In genomic region chr13:79282508-79282907, GRCh38 we compare ENCODE assay signal across 22 cellular contexts.
"Had no signal": no experiment of that assay in that cellular context is flagged by ENCODE, and none has a peak within 500 bp of the region (broad histone marks: within the 10 kb centered on the region; RNA-seq: fewer than 3 reads in every experiment).

No MANE protein-coding gene starts in this region.

- H3K4me2 ChIP-seq: smooth muscle cell had no signal

- FAIRE-seq: endothelial cell of umbilical vein, pancreas had no signal

- H3K27me3 ChIP-seq: pancreas, testis, tibial nerve, upper lobe of right lung had no signal

- H3K4me3 ChIP-seq: coronary artery, left ventricle myocardium inferior, lung, pancreas, smooth muscle cell, testis, tibial nerve, upper lobe of right lung had no signal

- H3K4me3 Mint-ChIP-seq: endodermal cell; natural killer cell treated with Interleukin-12 subunit alpha and Interleukin-12 subunit beta and Interleukin-15 and Interleukin-18, amount 100 ng/mL, for 72 hours; stimulated activated naive CD8-positive, alpha-beta T cell treated with anti-CD3 and anti-CD28 coated beads, Interleukin-15, Interleukin-2, amounts not matched to agents 100 ng/mL and 50 ng/mL, for 24 hours had no signal

- H3K27ac Mint-ChIP-seq: endodermal cell; natural killer cell treated with Interleukin-12 subunit alpha and Interleukin-12 subunit beta and Interleukin-15 and Interleukin-18, amount 100 ng/mL, for 72 hours; progenitor cell of endocrine pancreas; stimulated activated naive CD8-positive, alpha-beta T cell treated with anti-CD3 and anti-CD28 coated beads, Interleukin-15, Interleukin-2, amounts not matched to agents 100 ng/mL and 50 ng/mL, for 24 hours had no signal

- H3K36me3 Mint-ChIP-seq: natural killer cell treated with Interleukin-12 subunit alpha and Interleukin-12 subunit beta and Interleukin-15 and Interleukin-18, amount 100 ng/mL, for 72 hours had no signal

- DNase-seq: effector CD4-positive, alpha-beta T cell; endodermal cell; erythroblast; kidney glomerular epithelial cell; left ventricle myocardium inferior; mesenchymal stem cell; midbrain; occipital lobe; pancreas; right cardiac atrium; stimulated activated CD4-positive, alpha-beta T cell treated with anti-CD3 and anti-CD28 coated beads, Interleukin-2, amount 100 ng/mL, for 48 hours; testis; upper lobe of right lung had no signal

- H3K27ac ChIP-seq: coronary artery, foreskin keratinocyte, left ventricle myocardium inferior, pancreas, testis, tibial nerve had no signal

- ATAC-seq: foreskin keratinocyte, pancreas, right cardiac atrium had no signal

- H3K9me3 ChIP-seq: left ventricle myocardium inferior, pancreas, testis, tibial nerve, upper lobe of right lung had no signal

- H3K27me3 Mint-ChIP-seq: stimulated activated naive CD8-positive, alpha-beta T cell treated with anti-CD3 and anti-CD28 coated beads, Interleukin-15, Interleukin-2, amounts not matched to agents 100 ng/mL and 50 ng/mL, for 24 hours had no signal

- H3K36me3 ChIP-seq: left ventricle myocardium inferior, pancreas, tibial nerve, upper lobe of right lung had no signal

- H3K9me3 Mint-ChIP-seq: endodermal cell; natural killer cell treated with Interleukin-12 subunit alpha and Interleukin-12 subunit beta and Interleukin-15 and Interleukin-18, amount 100 ng/mL, for 72 hours; stimulated activated naive CD8-positive, alpha-beta T cell treated with anti-CD3 and anti-CD28 coated beads, Interleukin-15, Interleukin-2, amounts not matched to agents 100 ng/mL and 50 ng/mL, for 24 hours had no signal

- H3K4me1 ChIP-seq: foreskin keratinocyte, left ventricle myocardium inferior, pancreas, testis, tibial nerve, upper lobe of right lung had no signal
